In genomic region chr1:24557220-24557619, GRCh38 we compare ENCODE assay signal across 30 cellular contexts. TPM values are rescaled to one million over a fixed set of nuclear protein-coding genes. Genes with fewer than 3 reads are reported as not detected.
DNase-seq lines count a peak whose midpoint lies in the region; ATAC-seq, FAIRE-seq and TF ChIP-seq lines count a peak whose summit lies in the region.
"Had no signal": no experiment of that assay in that cellular context is flagged by ENCODE, and none has a peak within 500 bp of the region (broad histone marks: within the 10 kb centered on the region; RNA-seq: fewer than 3 reads in every experiment).

No MANE protein-coding gene starts in this region.

- no peak for DNase-seq in HTR-8/SVneo (ENCODE audit: insufficient read length, low spot score)
- DNase-seq in activated B cell treated with CpG ODN at 0.5 μM for 24 hours, result no peak
- DNase-seq in neural progenitor cell (ENCODE audit: low spot score), result no peak
- no peak for DNase-seq in activated gamma-delta T cell treated with Interleukin-2 at 50 U/mL for 16 hours
- DNase-seq in BE2C, result no peak
- no peak for DNase-seq in COR-L47 (lab: John Stamatoyannopoulos, UW)
- DNase-seq in activated CD4-positive, alpha-beta T cell treated with anti-CD3 and anti-CD28 coated beads for 48 hours, result no peak
- DNase-seq: activated CD8-positive, alpha-beta memory T cell treated with anti-CD3 and anti-CD28 coated beads, Interleukin-2, amount 10 ng/mL, durations not matched to agents 7 days and 5 days; activated naive CD4-positive, alpha-beta T cell treated with anti-CD3 and anti-CD28 coated beads, Interleukin-2, amount 10 ng/mL, durations not matched to agents 7 days and 5 days; activated T-cell treated with anti-CD3 and anti-CD28 coated beads, Interleukin-2, amount 50 U/mL, for 48 hours; CD4-positive, alpha-beta memory T cell; cortex of kidney; DMS153; Kasumi-1; midbrain; MV-4-11; natural killer cell; NCI-H187 treated with DMSO at 0.1 percent for 48 hours; NCI-H2171 treated with DMSO at 0.1 percent for 48 hours; NCI-H526 treated with DMSO at 0.1 percent for 48 hours; SHP77 treated with DMSO at 0.1 percent for 48 hours; stimulated activated CD4-positive, alpha-beta T cell treated with anti-CD3 and anti-CD28 coated beads, Interleukin-2, amount 100 ng/mL, for 48 hours; upper lobe of left lung had no signal

- POLR2A ChIA-PET in activated B cell treated with CpG ODN at 0.5 μM for 24 hours (lab: Charles Lee), result no interaction called here

- peaks cover 55 to 71% (median 63%) of the 10 kb centered on the region in 11 experiments for H3K27me3 ChIP-seq in BLaER1 treated with 17β-estradiol and CSF1 and Interleukin-3, amounts not matched to agents 10 nM and 100 nM
- H3K27me3 ChIP-seq in neural progenitor cell, result peaks cover 51% of the 10 kb centered on the region
- H3K27me3 ChIP-seq in BE2C, result peaks cover 14% of the 10 kb centered on the region

- H3K9me3 Mint-ChIP-seq in activated B cell treated with CpG ODN at 0.5 μM for 24 hours (no peaks in the 10 kb centered on the region), neural progenitor cell (no peaks in the 10 kb centered on the region)
- H3K9me3 Mint-ChIP-seq: activated naive CD4-positive, alpha-beta T cell treated with anti-CD3 and anti-CD28 coated beads, Interleukin-2, amount 10 ng/mL, durations not matched to agents 7 days and 5 days; CD4-positive, alpha-beta memory T cell; natural killer cell; WTC11 had no signal

- H3K36me3 ChIP-seq in BLaER1 treated with 17β-estradiol and CSF1 and Interleukin-3, amounts not matched to agents 10 nM and 100 nM, result no peaks in the 10 kb centered on the region
- H3K36me3 ChIP-seq in neural progenitor cell, result no peaks in the 10 kb centered on the region
- no peaks in the 10 kb centered on the region for H3K36me3 ChIP-seq in BE2C
- H3K36me3 ChIP-seq: cardiac muscle cell, upper lobe of left lung had no signal

- H3K27me3 Mint-ChIP-seq in activated B cell treated with CpG ODN at 0.5 μM for 24 hours, result peaks cover 16% of the 10 kb centered on the region
- H3K27me3 Mint-ChIP-seq in neural progenitor cell (ENCODE audit: insufficient read depth, low read depth), result peaks cover 30% of the 10 kb centered on the region

- H3K4me1 Mint-ChIP-seq in activated B cell treated with CpG ODN at 0.5 μM for 24 hours (peaks cover 10% of the 10 kb centered on the region), neural progenitor cell (peaks cover 61% of the 10 kb centered on the region)

- no peaks in the 10 kb centered on the region for H3K9me3 ChIP-seq in BLaER1 treated with 17β-estradiol and CSF1 and Interleukin-3, amounts not matched to agents 10 nM and 100 nM (replicated peaks in 1 of 11)
- H3K9me3 ChIP-seq in neural progenitor cell (ENCODE audit: low read depth) (no peaks in the 10 kb centered on the region), BE2C (no peaks in the 10 kb centered on the region)
- H3K9me3 ChIP-seq: upper lobe of left lung had no signal

- H3K27ac ChIP-seq in BLaER1 treated with 17β-estradiol and CSF1 and Interleukin-3, amounts not matched to agents 10 nM and 100 nM, result no peak overlapping the region
- H3K27ac ChIP-seq in neural progenitor cell, result no peak overlapping the region
- H3K27ac ChIP-seq: cardiac muscle cell had no signal

- H3K27ac Mint-ChIP-seq in activated B cell treated with CpG ODN at 0.5 μM for 24 hours, result no peak overlapping the region
- H3K27ac Mint-ChIP-seq in neural progenitor cell, result peak overlapping the region; percentile 57
- H3K27ac Mint-ChIP-seq: activated CD8-positive, alpha-beta memory T cell treated with anti-CD3 and anti-CD28 coated beads, Interleukin-2, amount 10 ng/mL, durations not matched to agents 7 days and 5 days; activated naive CD4-positive, alpha-beta T cell treated with anti-CD3 and anti-CD28 coated beads, Interleukin-2, amount 10 ng/mL, durations not matched to agents 7 days and 5 days; natural killer cell; WTC11 had no signal

- peak; percentile 51 for FAIRE-seq in HTR-8/SVneo (lab: Jason Lieb, UNC)
- FAIRE-seq: H1, keratinocyte had no signal

- peaks cover under 1% of the 10 kb centered on the region for H3F3A ChIP-seq in neural progenitor cell (ENCODE audit: low read depth)

- peaks cover 0 to 14% (median 0%) of the 10 kb centered on the region in 11 experiments; a peak in 5 of 22 replicates for H4K20me1 ChIP-seq in BLaER1 treated with 17β-estradiol and CSF1 and Interleukin-3, amounts not matched to agents 10 nM and 100 nM
- H4K20me1 ChIP-seq in neural progenitor cell (ENCODE audit: low read depth), result no peaks in the 10 kb centered on the region

- H3K9ac ChIP-seq in BLaER1 treated with 17β-estradiol and CSF1 and Interleukin-3, amounts not matched to agents 10 nM and 100 nM, result no peak overlapping the region
- no peak overlapping the region for H3K9ac ChIP-seq in neural progenitor cell

- peak overlapping the region in 9 of 11 experiments; percentile 24 to 68 (median 56); a peak in 15 of 22 replicates for H3K4me2 ChIP-seq in BLaER1 treated with 17β-estradiol and CSF1 and Interleukin-3, amounts not matched to agents 10 nM and 100 nM
- H3K4me2 ChIP-seq in neural progenitor cell, result no peak overlapping the region

- peaks cover 11 to 45% (median 34%) of the 10 kb centered on the region in 10 experiments for H3K4me1 ChIP-seq in BLaER1 treated with 17β-estradiol and CSF1 and Interleukin-3, amounts not matched to agents 10 nM and 100 nM
- peaks cover 3% of the 10 kb centered on the region for H3K4me1 ChIP-seq in neural progenitor cell
- no peaks in the 10 kb centered on the region for H3K4me1 ChIP-seq in BE2C

- intact Hi-C loops in activated B cell treated with CpG ODN at 0.5 μM for 24 hours (cut with micrococcal nuclease), result no loop called here

- no peaks in the 10 kb centered on the region for H3K79me2 ChIP-seq in neural progenitor cell (ENCODE audit: low read depth)

- H3K4me3 ChIP-seq in BLaER1 treated with 17β-estradiol and CSF1 and Interleukin-3, amounts not matched to agents 10 nM and 100 nM, result no peak overlapping the region
- H3K4me3 ChIP-seq in neural progenitor cell (no peak overlapping the region), BE2C (ENCODE audit: low read depth, low read length) (no peak overlapping the region)
- H3K4me3 ChIP-seq: cardiac muscle cell had no signal

- no peak overlapping the region for H2AFZ ChIP-seq in neural progenitor cell (replicated peaks)

- H3K36me3 Mint-ChIP-seq in activated B cell treated with CpG ODN at 0.5 μM for 24 hours (ENCODE audit: low read depth) (no peaks in the 10 kb centered on the region), neural progenitor cell (no peaks in the 10 kb centered on the region)
- H3K36me3 Mint-ChIP-seq: activated CD8-positive, alpha-beta memory T cell treated with anti-CD3 and anti-CD28 coated beads, Interleukin-2, amount 10 ng/mL, durations not matched to agents 7 days and 5 days; activated naive CD4-positive, alpha-beta T cell treated with anti-CD3 and anti-CD28 coated beads, Interleukin-2, amount 10 ng/mL, durations not matched to agents 7 days and 5 days; CD4-positive, alpha-beta memory T cell; natural killer cell; WTC11 had no signal

- H3K4me3 Mint-ChIP-seq in activated B cell treated with CpG ODN at 0.5 μM for 24 hours (peak overlapping the region; percentile 11), neural progenitor cell (peak overlapping the region; percentile 53)
- H3K4me3 Mint-ChIP-seq: activated CD8-positive, alpha-beta memory T cell treated with anti-CD3 and anti-CD28 coated beads, Interleukin-2, amount 10 ng/mL, durations not matched to agents 7 days and 5 days; activated naive CD4-positive, alpha-beta T cell treated with anti-CD3 and anti-CD28 coated beads, Interleukin-2, amount 10 ng/mL, durations not matched to agents 7 days and 5 days; natural killer cell had no signal

- CTCF ChIA-PET in activated B cell treated with CpG ODN at 0.5 μM for 24 hours (lab: Charles Lee), result no interaction called here

- no peak for TF ChIP-seq CTCF in activated B cell treated with CpG ODN at 0.5 μM for 24 hours (IDR thresholded peaks at IDR 0.05)
- no peak for TF ChIP-seq CTCF in neural progenitor cell (IDR thresholded peaks at IDR 0.05)
- TF ChIP-seq CTCF in BE2C (IDR thresholded peaks at IDR 0.05; ENCODE audit: low read depth, low read length), result no peak

- no peak for ATAC-seq in activated B cell treated with CpG ODN at 0.5 μM for 24 hours (ENCODE audit: low read depth)
- ATAC-seq: natural killer cell, WTC11 had no signal

RNA-seq across cellular contexts. Expression of gene NCMAP, which starts 1.3 kb away (rescaled TPM):
- total RNA-seq in activated B cell treated with CpG ODN at 0.5 μM for 24 hours, result not detected in 2 replicates
- 0.49 TPM in 1 of 2 replicates, not detected in the other for total RNA-seq in neural progenitor cell (ENCODE audit: low replicate concordance)
- polyA plus RNA-seq in BE2C (2012; ENCODE audit: insufficient read depth, insufficient read length, low read depth), result not detected
- total RNA-seq: activated CD8-positive, alpha-beta memory T cell treated with anti-CD3 and anti-CD28 coated beads, Interleukin-2, amount 10 ng/mL, durations not matched to agents 7 days and 5 days; cardiac muscle cell; CD4-positive, alpha-beta memory T cell; fibroblast of villous mesenchyme; natural killer cell; osteocyte had no signal
- polyA plus RNA-seq: cardiac muscle cell had no signal

RNA-seq across cellular contexts. Expression of gene RCAN3, which starts 54.6 kb away (rescaled TPM):
- total RNA-seq in activated B cell treated with CpG ODN at 0.5 μM for 24 hours, result 22.8 and 23.6 TPM in 2 replicates
- 7.5 and 9.3 TPM in 2 replicates for total RNA-seq in neural progenitor cell (ENCODE audit: low replicate concordance)
- polyA plus RNA-seq in BE2C (2012; ENCODE audit: insufficient read depth, insufficient read length, low read depth), result not detected
